In genomic region chr17:16313159-16314090, GRCh38 we compare ENCODE assay signal across 1 cellular context.
TF ChIP-seq lines count a peak whose summit lies in the region.

No MANE protein-coding gene starts in this region.

TF ChIP-seq in IMR-90, 13 proteins besides CTCF, POLR2A, EP300 and RAD21:
- no peak for TF ChIP-seq RFX5 (IDR thresholded peaks at IDR 0.05; ENCODE audit: low read depth, low read length)
- TF ChIP-seq RCOR1 (IDR thresholded peaks at IDR 0.05; ENCODE audit: insufficient replicate concordance, low read length) = peak; percentile 44
TF ChIP-seq in IMR-90: peak in this region for 1.
